Comparison of ENCODE assay signal across 24 cellular contexts in the genomic region with DNA sequence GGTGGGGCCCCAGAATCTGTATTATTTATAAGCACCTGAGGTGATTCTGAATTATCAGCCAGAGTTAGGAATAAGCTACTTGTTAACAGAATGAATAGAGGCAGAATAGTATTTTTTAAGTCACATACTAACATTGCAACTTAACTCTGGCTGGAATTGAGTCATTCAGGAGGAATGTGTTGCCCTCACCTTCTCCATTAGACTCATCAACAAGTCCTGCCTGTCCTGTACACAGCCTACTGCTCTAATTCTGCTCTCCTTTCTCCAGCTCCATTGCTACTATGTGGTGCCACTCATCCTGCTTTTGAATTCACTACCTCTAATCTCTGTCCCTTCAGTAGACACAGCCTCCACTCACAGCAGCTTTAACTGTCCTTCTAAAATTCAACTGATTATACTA.
A peak's percentile ranks its signal among the peaks of the same experiment; 100 is the strongest.
DNase-seq lines count a peak whose midpoint lies in the region; FAIRE-seq and TF ChIP-seq lines count a peak whose summit lies in the region.
"Had no signal": no experiment of that assay in that cellular context is flagged by ENCODE, and none has a peak within 500 bp of the region (broad histone marks: within the 10 kb centered on the region; RNA-seq: fewer than 3 reads in every experiment).

No MANE protein-coding gene starts in this region.

- no peaks in the 10 kb centered on the region for H3K9me3 Mint-ChIP-seq in activated T-helper 2 cell treated with anti-CD3 and anti-CD28 coated beads, Interferon-gamma antibody, Interleukin-2, Interleukin-4, amounts not matched to agents 10 μg/mL and 5 μg/mL and 100 μg/mL, durations not matched to agents 14 hours and 24 hours and 36 hours
- H3K9me3 Mint-ChIP-seq: activated CD4-positive, alpha-beta T cell treated with anti-CD3 and anti-CD28 coated beads, Interleukin-2, amount 10 ng/mL, durations not matched to agents 24 days and 14 days had no signal

- no peak overlapping the region for H3K4me3 Mint-ChIP-seq in activated T-helper 2 cell treated with anti-CD3 and anti-CD28 coated beads, Interferon-gamma antibody, Interleukin-2, Interleukin-4, amounts not matched to agents 10 μg/mL and 5 μg/mL and 100 μg/mL, durations not matched to agents 14 hours and 24 hours and 36 hours (ENCODE audit: low read depth)
- H3K4me3 Mint-ChIP-seq: activated CD4-positive, alpha-beta T cell treated with anti-CD3 and anti-CD28 coated beads, Interleukin-2, amount 10 ng/mL, durations not matched to agents 24 days and 14 days; CD14-positive monocyte; HFFc6 had no signal

- intact Hi-C loops in activated T-helper 2 cell treated with anti-CD3 and anti-CD28 coated beads, Interferon-gamma antibody, Interleukin-2, Interleukin-4, amounts not matched to agents 10 μg/mL and 5 μg/mL and 100 μg/mL, durations not matched to agents 14 hours and 24 hours and 36 hours (cut with micrococcal nuclease): no loop called here

- TF ChIP-seq CTCF in fibroblast of mammary gland (conservative IDR thresholded peaks at IDR 0.05; ENCODE audit: control insufficient read depth, insufficient read depth, low read depth, low read length): no peak

- no peaks in the 10 kb centered on the region for H3K4me1 Mint-ChIP-seq in activated T-helper 2 cell treated with anti-CD3 and anti-CD28 coated beads, Interferon-gamma antibody, Interleukin-2, Interleukin-4, amounts not matched to agents 10 μg/mL and 5 μg/mL and 100 μg/mL, durations not matched to agents 14 hours and 24 hours and 36 hours (ENCODE audit: low read depth)
- H3K4me1 Mint-ChIP-seq: activated CD4-positive, alpha-beta T cell treated with anti-CD3 and anti-CD28 coated beads, Interleukin-2, amount 10 ng/mL, durations not matched to agents 24 days and 14 days; CD14-positive monocyte had no signal

- no peak overlapping the region for H3K4me3 ChIP-seq in fibroblast of mammary gland (ENCODE audit: control insufficient read depth, low read depth, low read length)
- H3K4me3 ChIP-seq: cardiac muscle cell, sigmoid colon, suprapubic skin had no signal

- no peak overlapping the region for H3K27ac Mint-ChIP-seq in activated T-helper 2 cell treated with anti-CD3 and anti-CD28 coated beads, Interferon-gamma antibody, Interleukin-2, Interleukin-4, amounts not matched to agents 10 μg/mL and 5 μg/mL and 100 μg/mL, durations not matched to agents 14 hours and 24 hours and 36 hours
- H3K27ac Mint-ChIP-seq: activated CD4-positive, alpha-beta T cell treated with anti-CD3 and anti-CD28 coated beads, Interleukin-2, amount 10 ng/mL, durations not matched to agents 24 days and 14 days; HFFc6 had no signal

- DNase-seq in HTR-8/SVneo (ENCODE audit: insufficient read length, low spot score) (no peak), astrocyte of the hippocampus (ENCODE audit: low read depth, low spot score) (peak; percentile 3), fibroblast of mammary gland (ENCODE audit: low read depth) (peak; percentile 28), renal cortical epithelial cell (ENCODE audit: low read depth) (peak; percentile 42), cerebellum (ENCODE audit: low spot score) (no peak), globus pallidus (ENCODE audit: low spot score) (no peak)
- DNase-seq in activated T-helper 2 cell treated with anti-CD3 and anti-CD28 coated beads, Interferon-gamma antibody, Interleukin-2, Interleukin-4, amounts not matched to agents 10 μg/mL and 5 μg/mL and 100 μg/mL, durations not matched to agents 14 hours and 24 hours and 36 hours (ENCODE audit: low spot score): no peak
- DNase-seq: activated CD4-positive, alpha-beta T cell treated with anti-CD3 and anti-CD28 coated beads, Interleukin-2, amount 10 ng/mL, durations not matched to agents 24 days and 14 days; activated gamma-delta T cell treated with Interleukin-2 at 50 U/mL for 16 hours; activated T-cell treated with anti-CD3 and anti-CD28 coated beads, Interleukin-2, amount 50 U/mL, for 1 hour; Calu3; DMS79 treated with DMSO at 0.1 percent for 48 hours; HFFc6; left colon; NCI-H1436 treated with DMSO at 0.1 percent for 48 hours; NCI-H774; posterior cingulate gyrus; sigmoid colon; stimulated activated CD4-positive, alpha-beta T cell treated with anti-CD3 and anti-CD28 coated beads, Interleukin-15, amount 100 ng/mL, for 24 hours; stimulated activated naive CD4-positive, alpha-beta T cell had no signal

- no peaks in the 10 kb centered on the region for H3K36me3 Mint-ChIP-seq in activated T-helper 2 cell treated with anti-CD3 and anti-CD28 coated beads, Interferon-gamma antibody, Interleukin-2, Interleukin-4, amounts not matched to agents 10 μg/mL and 5 μg/mL and 100 μg/mL, durations not matched to agents 14 hours and 24 hours and 36 hours (ENCODE audit: low read depth)
- H3K36me3 Mint-ChIP-seq: CD14-positive monocyte had no signal

- peak; percentile 28 for FAIRE-seq in HTR-8/SVneo (lab: Jason Lieb, UNC)
- FAIRE-seq: GM18507 had no signal

- H3K27me3 Mint-ChIP-seq in activated T-helper 2 cell treated with anti-CD3 and anti-CD28 coated beads, Interferon-gamma antibody, Interleukin-2, Interleukin-4, amounts not matched to agents 10 μg/mL and 5 μg/mL and 100 μg/mL, durations not matched to agents 14 hours and 24 hours and 36 hours (ENCODE audit: low read depth): no peaks in the 10 kb centered on the region
- H3K27me3 Mint-ChIP-seq: activated CD4-positive, alpha-beta T cell treated with anti-CD3 and anti-CD28 coated beads, Interleukin-2, amount 10 ng/mL, durations not matched to agents 24 days and 14 days had no signal

Comparison
In these comparisons a context has a peak if more than half of its experiments do, and no peak if none do; other contexts are left out.
1. DNase-seq: peak in astrocyte of the hippocampus (single experiment), fibroblast of mammary gland (single experiment) and renal cortical epithelial cell (single experiment); none in HTR-8/SVneo (single experiment), activated T-helper 2 cell treated with anti-CD3 and anti-CD28 coated beads, Interferon-gamma antibody, Interleukin-2, Interleukin-4, amounts not matched to agents 10 μg/mL and 5 μg/mL and 100 μg/mL, durations not matched to agents 14 hours and 24 hours and 36 hours (single experiment), cerebellum (single experiment) and globus pallidus (single experiment).